19 cellular contexts compared by ENCODE assay signal in the genomic region with DNA sequence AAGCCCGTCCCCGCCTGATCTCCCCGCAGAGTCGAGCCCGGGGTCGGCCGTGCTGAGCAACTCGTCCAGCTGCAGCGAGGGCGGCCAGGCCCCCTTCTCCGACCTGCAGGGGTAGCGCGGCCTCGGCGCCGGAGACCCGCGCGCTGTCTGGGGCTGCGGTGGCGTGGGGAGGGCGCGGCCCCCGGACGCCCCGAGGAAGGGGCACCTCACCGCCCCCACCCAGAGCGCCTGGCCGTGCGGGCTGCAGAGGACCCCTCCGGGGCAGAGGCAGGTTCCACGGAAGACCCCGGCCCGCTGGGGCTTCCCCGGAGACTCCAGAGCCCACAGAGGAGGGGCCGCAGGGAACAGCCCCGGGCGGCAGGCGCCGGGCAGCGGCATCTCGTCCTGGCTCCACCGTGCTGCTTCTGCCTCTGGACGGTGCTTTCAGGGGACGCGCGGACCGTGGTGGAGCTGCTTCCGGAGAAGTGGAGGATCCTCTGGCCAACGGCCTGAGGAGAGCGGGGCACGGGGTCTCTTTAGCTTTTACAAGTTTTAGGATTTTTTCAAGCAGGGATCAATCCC. TPM values are rescaled to one million over a fixed set of nuclear protein-coding genes. Genes with fewer than 3 reads are reported as not detected.
DNase-seq lines count a peak whose midpoint lies in the region; ATAC-seq and TF ChIP-seq lines count a peak whose summit lies in the region.
"Had no signal": no experiment of that assay in that cellular context is flagged by ENCODE, and none has a peak within 500 bp of the region (broad histone marks: within the 10 kb centered on the region; RNA-seq: fewer than 3 reads in every experiment).

No MANE protein-coding gene starts in this region.

- H3K4me3 ChIP-seq in right atrium auricular region (no peak overlapping the region), gastroesophageal sphincter (no peak overlapping the region), upper lobe of right lung (no peak overlapping the region)
- H3K4me3 ChIP-seq: A549 had no signal

- ATAC-seq in Right ventricle myocardium inferior (no peak), gastroesophageal sphincter (peak; percentile 4), upper lobe of right lung (peak; percentile 26)
- ATAC-seq: A549 had no signal

- H3K27me3 ChIP-seq in right atrium auricular region: no peaks in the 10 kb centered on the region
- H3K27me3 ChIP-seq in gastroesophageal sphincter: peaks cover 47% of the 10 kb centered on the region
- H3K27me3 ChIP-seq in upper lobe of right lung: no peaks in the 10 kb centered on the region

- DNase-seq in Right ventricle myocardium inferior (ENCODE audit: missing footprints) (peak; percentile 50), right atrium auricular region (ENCODE audit: low spot score) (no peak), ELF-1 (ENCODE audit: low read depth, low spot score) (peak; percentile 52), upper lobe of right lung (no peak), kidney tubule cell (ENCODE audit: low spot score) (no peak), hippocampal formation (lab: John Stamatoyannopoulos, UW) (no peak)
- DNase-seq: AML-193; CD4-positive, alpha-beta memory T cell; DMS153; DMS79; GF-D8; HCEC 1CT had no signal

- no peak for TF ChIP-seq POLR2A in gastroesophageal sphincter (IDR thresholded peaks at IDR 0.05)

- no peaks in the 10 kb centered on the region for H3K9me3 ChIP-seq in right atrium auricular region
- H3K9me3 ChIP-seq in gastroesophageal sphincter: no peaks in the 10 kb centered on the region
- no peaks in the 10 kb centered on the region for H3K9me3 ChIP-seq in upper lobe of right lung
- H3K9me3 ChIP-seq: A549 had no signal

- TF ChIP-seq EP300 in gastroesophageal sphincter (IDR thresholded peaks at IDR 0.05): no peak

- 99 to 100% methylated on average over 2 to 9 of the region's 52 CpGs for WGBS in gastroesophageal sphincter (ENCODE audit: low coverage in 1 of 2), 2 donors

- TF ChIP-seq CTCF in right atrium auricular region (IDR thresholded peaks at IDR 0.05) (no peak), gastroesophageal sphincter (IDR thresholded peaks at IDR 0.05) (no peak), upper lobe of right lung (IDR thresholded peaks at IDR 0.05) (no peak)

- H3K4me1 ChIP-seq in right atrium auricular region (no peaks in the 10 kb centered on the region), gastroesophageal sphincter (no peaks in the 10 kb centered on the region), upper lobe of right lung (no peaks in the 10 kb centered on the region)
- H3K4me1 ChIP-seq: A549 had no signal

- H3K27ac ChIP-seq in right atrium auricular region: no peak overlapping the region
- no peak overlapping the region for H3K27ac ChIP-seq in gastroesophageal sphincter
- H3K27ac ChIP-seq in upper lobe of right lung: no peak overlapping the region
- H3K27ac ChIP-seq: 22Rv1, A549, C4-2B had no signal

- no peaks in the 10 kb centered on the region for H3K36me3 ChIP-seq in right atrium auricular region
- peaks cover 0 to 6% of the 10 kb centered on the region in 2 donors for H3K36me3 ChIP-seq in gastroesophageal sphincter
- no peaks in the 10 kb centered on the region for H3K36me3 ChIP-seq in upper lobe of right lung

- intact Hi-C loops in Right ventricle myocardium inferior (cut with DNase I): no loop called here
- intact Hi-C loops in upper lobe of right lung (cut with DNase I): no loop called here

RNA-seq across cellular contexts. Expression of a gene that starts 8.8 kb away (rescaled TPM):
- total RNA-seq in Right ventricle myocardium inferior (not detected), right atrium auricular region (under 1 TPM in 1 of 2 donors, not detected in 1; 0.20 TPM), gastroesophageal sphincter (under 1 TPM in 2 of 4 donors, not detected in 2; 0.12 to 0.54 TPM), upper lobe of right lung (0.61 TPM)
- total RNA-seq: CD4-positive, alpha-beta memory T cell; H4; HT-29 had no signal

RNA-seq across cellular contexts. Expression of a gene that starts 25.8 kb away (rescaled TPM):
- total RNA-seq in Right ventricle myocardium inferior (5.2 TPM), right atrium auricular region (10 to 100 TPM; 21.9 to 27.5 TPM), gastroesophageal sphincter (10 to 100 TPM in 2 of 4 donors, 1 to 10 TPM in 2; 6.9 to 51.7 (median 12.0) TPM), upper lobe of right lung (7.9 TPM)
- total RNA-seq: CD4-positive, alpha-beta memory T cell; Daoy; H4; HT-29 had no signal

Comparison
In these comparisons a context has a peak if more than half of its experiments do, and no peak if none do; other contexts are left out.
1. DNase-seq: peak in Right ventricle myocardium inferior (single experiment) and ELF-1 (single experiment); none in right atrium auricular region (single experiment), upper lobe of right lung (single experiment), kidney tubule cell (single experiment) and hippocampal formation (0 of 2).